31 cellular contexts compared by ENCODE assay signal in genomic region chr3:130932979-130933378, GRCh38.
"Had no signal": no experiment of that assay in that cellular context is flagged by ENCODE, and none has a peak within 500 bp of the region (broad histone marks: within the 10 kb centered on the region; RNA-seq: fewer than 3 reads in every experiment).

No MANE protein-coding gene starts in this region.

- H3K27me3 Mint-ChIP-seq: activated CD4-positive, alpha-beta memory T cell treated with anti-CD3 and anti-CD28 coated beads, Interleukin-2, amount 10 ng/mL, durations not matched to agents 7 days and 5 days; activated CD4-positive, alpha-beta T cell treated with anti-CD3 and anti-CD28 coated beads, Interleukin-2, amount 10 ng/mL, durations not matched to agents 7 days and 5 days; activated naive CD4-positive, alpha-beta T cell treated with anti-CD3 and anti-CD28 coated beads, Interleukin-2, amount 10 ng/mL, durations not matched to agents 7 days and 5 days; activated naive CD8-positive, alpha-beta T cell treated with anti-CD3 and anti-CD28 coated beads, Interleukin-2, amount 10 ng/mL, durations not matched to agents 7 days and 5 days; activated T-cell treated with anti-CD3 and anti-CD28 coated beads, Interleukin-2, amount 50 U/mL, for 24 hours; natural killer cell treated with Interleukin-12 subunit alpha and Interleukin-12 subunit beta and Interleukin-15 and Interleukin-18, amount 100 ng/mL, for 72 hours; stimulated activated memory B cell treated with anti-CD40 and anti-IgM and Interleukin-4, amounts not matched to agents 10 μg/mL and 1 μg/mL and 100 μg/mL, for 72 hours; stimulated activated naive CD8-positive, alpha-beta T cell treated with anti-CD3 and anti-CD28 coated beads, Interleukin-15, amount 100 ng/mL, for 72 hours; type B pancreatic cell had no signal

- H3K36me3 ChIP-seq: brain microvascular endothelial cell, uterus had no signal

- DNase-seq: activated CD4-positive, alpha-beta memory T cell treated with anti-CD3 and anti-CD28 coated beads, Interleukin-2, amount 10 ng/mL, durations not matched to agents 7 days and 5 days; activated CD4-positive, alpha-beta T cell treated with anti-CD3 and anti-CD28 coated beads, Interleukin-2, amount 10 ng/mL, durations not matched to agents 7 days and 5 days; activated CD8-positive, alpha-beta memory T cell treated with anti-CD3 and anti-CD28 coated beads, Interleukin-2, amount 50 U/mL, for 48 hours; activated gamma-delta T cell; activated naive CD4-positive, alpha-beta T cell treated with anti-CD3 and anti-CD28 coated beads, Interleukin-2, amount 10 ng/mL, durations not matched to agents 7 days and 5 days; activated naive CD8-positive, alpha-beta T cell treated with anti-CD3 and anti-CD28 coated beads, Interleukin-2, amount 10 ng/mL, durations not matched to agents 7 days and 5 days; activated T-cell treated with anti-CD3 and anti-CD28 coated beads, Interleukin-2, amount 50 U/mL, for 24 hours; brain microvascular endothelial cell; cortex of kidney; islet precursor cell; left cardiac atrium; left ventricle myocardium superior; mucosa of descending colon; posterior cingulate gyrus; stimulated activated CD4-positive, alpha-beta T cell treated with anti-CD3 and anti-CD28 coated beads, Interleukin-4, amount 100 ng/mL, for 4 hours; stimulated activated CD8-positive, alpha-beta memory T cell treated with anti-CD3 and anti-CD28 coated beads, Interleukin-4, amount 100 ng/mL, for 48 hours; stimulated activated naive CD8-positive, alpha-beta T cell treated with anti-CD3 and anti-CD28 coated beads, Interleukin-15, amount 100 ng/mL, for 72 hours; substantia nigra; uterus had no signal

- H3K27ac ChIP-seq: ascending aorta, brain microvascular endothelial cell, gastroesophageal sphincter, hepatocyte, uterus, VCaP had no signal

- FAIRE-seq: endothelial cell of umbilical vein, TTC549 had no signal

- H3K4me3 Mint-ChIP-seq: activated CD4-positive, alpha-beta memory T cell treated with anti-CD3 and anti-CD28 coated beads, Interleukin-2, amount 10 ng/mL, durations not matched to agents 7 days and 5 days; activated CD4-positive, alpha-beta T cell treated with anti-CD3 and anti-CD28 coated beads, Interleukin-2, amount 10 ng/mL, durations not matched to agents 7 days and 5 days; activated naive CD4-positive, alpha-beta T cell treated with anti-CD3 and anti-CD28 coated beads, Interleukin-2, amount 10 ng/mL, durations not matched to agents 7 days and 5 days; activated naive CD8-positive, alpha-beta T cell treated with anti-CD3 and anti-CD28 coated beads, Interleukin-2, amount 10 ng/mL, durations not matched to agents 7 days and 5 days; activated T-cell treated with anti-CD3 and anti-CD28 coated beads, Interleukin-2, amount 50 U/mL, for 24 hours; stimulated activated memory B cell treated with anti-CD40 and anti-IgM and Interleukin-4, amounts not matched to agents 10 μg/mL and 1 μg/mL and 100 μg/mL, for 72 hours; stimulated activated naive CD8-positive, alpha-beta T cell treated with anti-CD3 and anti-CD28 coated beads, Interleukin-15, amount 100 ng/mL, for 72 hours; type B pancreatic cell had no signal

- H3K9me3 ChIP-seq: ascending aorta, gastroesophageal sphincter, mucosa of descending colon, uterus had no signal

- H3K9me3 Mint-ChIP-seq: activated CD4-positive, alpha-beta memory T cell treated with anti-CD3 and anti-CD28 coated beads, Interleukin-2, amount 10 ng/mL, durations not matched to agents 7 days and 5 days; activated CD4-positive, alpha-beta T cell treated with anti-CD3 and anti-CD28 coated beads, Interleukin-2, amount 10 ng/mL, durations not matched to agents 7 days and 5 days; activated naive CD4-positive, alpha-beta T cell treated with anti-CD3 and anti-CD28 coated beads, Interleukin-2, amount 10 ng/mL, durations not matched to agents 7 days and 5 days; activated naive CD8-positive, alpha-beta T cell treated with anti-CD3 and anti-CD28 coated beads, Interleukin-2, amount 10 ng/mL, durations not matched to agents 7 days and 5 days; activated T-cell treated with anti-CD3 and anti-CD28 coated beads, Interleukin-2, amount 50 U/mL, for 24 hours; natural killer cell treated with Interleukin-12 subunit alpha and Interleukin-12 subunit beta and Interleukin-15 and Interleukin-18, amount 100 ng/mL, for 72 hours; stimulated activated memory B cell treated with anti-CD40 and anti-IgM and Interleukin-4, amounts not matched to agents 10 μg/mL and 1 μg/mL and 100 μg/mL, for 72 hours; stimulated activated naive CD8-positive, alpha-beta T cell treated with anti-CD3 and anti-CD28 coated beads, Interleukin-15, amount 100 ng/mL, for 72 hours; type B pancreatic cell had no signal

- H3K27ac Mint-ChIP-seq: activated CD4-positive, alpha-beta memory T cell treated with anti-CD3 and anti-CD28 coated beads, Interleukin-2, amount 10 ng/mL, durations not matched to agents 7 days and 5 days; activated CD4-positive, alpha-beta T cell treated with anti-CD3 and anti-CD28 coated beads, Interleukin-2, amount 10 ng/mL, durations not matched to agents 7 days and 5 days; activated naive CD4-positive, alpha-beta T cell treated with anti-CD3 and anti-CD28 coated beads, Interleukin-2, amount 10 ng/mL, durations not matched to agents 7 days and 5 days; activated naive CD8-positive, alpha-beta T cell treated with anti-CD3 and anti-CD28 coated beads, Interleukin-2, amount 10 ng/mL, durations not matched to agents 7 days and 5 days; activated T-cell treated with anti-CD3 and anti-CD28 coated beads, Interleukin-2, amount 50 U/mL, for 24 hours; stimulated activated memory B cell treated with anti-CD40 and anti-IgM and Interleukin-4, amounts not matched to agents 10 μg/mL and 1 μg/mL and 100 μg/mL, for 72 hours; type B pancreatic cell had no signal

- H3K4me3 ChIP-seq: ascending aorta, gastroesophageal sphincter, hepatocyte, mucosa of descending colon, skin epidermis, uterus had no signal

- ATAC-seq: activated CD4-positive, CD25-positive, alpha-beta regulatory T cell treated with anti-CD3 and anti-CD28 coated beads, Interleukin-2, amount 50 U/mL, for 24 hours; gastroesophageal sphincter; left cardiac atrium; left ventricle myocardium superior; mucosa of descending colon; natural killer cell treated with Interleukin-12 subunit alpha and Interleukin-12 subunit beta and Interleukin-15 and Interleukin-18, amount 100 ng/mL, for 72 hours; sciatic nerve; stimulated activated memory B cell treated with anti-CD40 and anti-IgM and Interleukin-4, amounts not matched to agents 10 μg/mL and 1 μg/mL and 100 μg/mL, for 72 hours; stimulated activated naive CD8-positive, alpha-beta T cell treated with anti-CD3 and anti-CD28 coated beads, Interleukin-15, amount 100 ng/mL, for 72 hours had no signal
